ENCODE assay signal across 8 cellular contexts in genomic region chr7:102834999-102835398, GRCh38.
A peak's percentile ranks its signal among the peaks of the same experiment; 100 is the strongest.
DNase-seq lines count a peak whose midpoint lies in the region; ATAC-seq lines count a peak whose summit lies in the region.

No MANE protein-coding gene starts in this region.

- H3K9me3 Mint-ChIP-seq in activated naive CD4-positive, alpha-beta T cell treated with anti-CD3 and anti-CD28 coated beads, Interleukin-2, amount 10 ng/mL, durations not matched to agents 7 days and 5 days = no peaks in the 10 kb centered on the region
- H3K9me3 Mint-ChIP-seq in activated T-helper 1 cell treated with anti-CD3 and anti-CD28 coated beads, Interleukin-12 subunit alpha, Interleukin-12 subunit beta, Interleukin-2, Interleukin-4 antibody, amounts not matched to agents 30 ng/mL and 10 ng/mL and 1 ng/mL, durations not matched to agents 14 hours and 24 hours and 36 hours = no peaks in the 10 kb centered on the region
- no peaks in the 10 kb centered on the region for H3K9me3 Mint-ChIP-seq in CD4-positive, alpha-beta memory T cell

- peak overlapping the region; percentile 72 for H3K4me2 ChIP-seq in skeletal muscle satellite cell (ENCODE audit: low read length)

- peaks cover 4% of the 10 kb centered on the region for H3K27me3 Mint-ChIP-seq in activated naive CD4-positive, alpha-beta T cell treated with anti-CD3 and anti-CD28 coated beads, Interleukin-2, amount 10 ng/mL, durations not matched to agents 7 days and 5 days
- peaks cover 10% of the 10 kb centered on the region for H3K27me3 Mint-ChIP-seq in activated T-helper 1 cell treated with anti-CD3 and anti-CD28 coated beads, Interleukin-12 subunit alpha, Interleukin-12 subunit beta, Interleukin-2, Interleukin-4 antibody, amounts not matched to agents 30 ng/mL and 10 ng/mL and 1 ng/mL, durations not matched to agents 14 hours and 24 hours and 36 hours (ENCODE audit: insufficient read depth)
- H3K27me3 Mint-ChIP-seq in CD4-positive, alpha-beta memory T cell = no peaks in the 10 kb centered on the region

- no peak overlapping the region for H3K4me3 ChIP-seq in skeletal muscle satellite cell (ENCODE audit: low read length)
- no peak overlapping the region for H3K4me3 ChIP-seq in CD4-positive, alpha-beta memory T cell (ENCODE audit: low read length in 2 of 2)

- intact Hi-C loops in activated T-helper 1 cell treated with anti-CD3 and anti-CD28 coated beads, Interleukin-12 subunit alpha, Interleukin-12 subunit beta, Interleukin-2, Interleukin-4 antibody, amounts not matched to agents 30 ng/mL and 10 ng/mL and 1 ng/mL, durations not matched to agents 14 hours and 24 hours and 36 hours (cut with micrococcal nuclease) = loop anchor here (1.0 kb wide), 3 partner anchors 21 to 239 kb away; partner anchors contain the start of gene FBXL13
- intact Hi-C loops in CD4-positive, alpha-beta memory T cell (cut with micrococcal nuclease) = no loop called here

- CTCF ChIA-PET in activated naive CD4-positive, alpha-beta T cell treated with anti-CD3 and anti-CD28 coated beads, Interleukin-2, amount 10 ng/mL, durations not matched to agents 7 days and 5 days (lab: Charles Lee) = no interaction called here
- CTCF ChIA-PET in CD4-positive, alpha-beta memory T cell (lab: Charles Lee; ENCODE audit: partially characterized antibody) = no interaction called here

- no peak overlapping the region for H3K27ac Mint-ChIP-seq in activated naive CD4-positive, alpha-beta T cell treated with anti-CD3 and anti-CD28 coated beads, Interleukin-2, amount 10 ng/mL, durations not matched to agents 7 days and 5 days
- peak overlapping the region; percentile 41 for H3K27ac Mint-ChIP-seq in activated T-helper 1 cell treated with anti-CD3 and anti-CD28 coated beads, Interleukin-12 subunit alpha, Interleukin-12 subunit beta, Interleukin-2, Interleukin-4 antibody, amounts not matched to agents 30 ng/mL and 10 ng/mL and 1 ng/mL, durations not matched to agents 14 hours and 24 hours and 36 hours
- H3K27ac Mint-ChIP-seq in CD4-positive, alpha-beta memory T cell = no peak overlapping the region

- peak; percentile 92 for ATAC-seq in HG03103 (IDR thresholded peaks at IDR 0.05; ENCODE audit: low read depth, unreplicated experiment)

- H3K27ac ChIP-seq in CD4-positive, alpha-beta memory T cell (ENCODE audit: low read depth, low read length) = no peak overlapping the region

- H3K4me3 Mint-ChIP-seq in activated naive CD4-positive, alpha-beta T cell treated with anti-CD3 and anti-CD28 coated beads, Interleukin-2, amount 10 ng/mL, durations not matched to agents 7 days and 5 days = no peak overlapping the region
- H3K4me3 Mint-ChIP-seq in activated T-helper 1 cell treated with anti-CD3 and anti-CD28 coated beads, Interleukin-12 subunit alpha, Interleukin-12 subunit beta, Interleukin-2, Interleukin-4 antibody, amounts not matched to agents 30 ng/mL and 10 ng/mL and 1 ng/mL, durations not matched to agents 14 hours and 24 hours and 36 hours = no peak overlapping the region
- H3K4me3 Mint-ChIP-seq in CD4-positive, alpha-beta memory T cell = no peak overlapping the region

- H3K36me3 Mint-ChIP-seq in activated naive CD4-positive, alpha-beta T cell treated with anti-CD3 and anti-CD28 coated beads, Interleukin-2, amount 10 ng/mL, durations not matched to agents 7 days and 5 days = no peaks in the 10 kb centered on the region
- H3K36me3 Mint-ChIP-seq in activated T-helper 1 cell treated with anti-CD3 and anti-CD28 coated beads, Interleukin-12 subunit alpha, Interleukin-12 subunit beta, Interleukin-2, Interleukin-4 antibody, amounts not matched to agents 30 ng/mL and 10 ng/mL and 1 ng/mL, durations not matched to agents 14 hours and 24 hours and 36 hours (ENCODE audit: low read depth) = no peaks in the 10 kb centered on the region
- peaks cover 10 to 43% of the 10 kb centered on the region in 2 donors for H3K36me3 Mint-ChIP-seq in CD4-positive, alpha-beta memory T cell

- peaks cover 28% of the 10 kb centered on the region for H3K4me1 ChIP-seq in skeletal muscle satellite cell (ENCODE audit: control insufficient read depth, insufficient read depth, low read length)
- H3K4me1 ChIP-seq in CD4-positive, alpha-beta memory T cell (ENCODE audit: insufficient read depth, low read length) = no peaks in the 10 kb centered on the region

- peak overlapping the region; percentile 27 for H3K9ac ChIP-seq in skeletal muscle satellite cell (ENCODE audit: low read depth, low read length)

- H3K27me3 ChIP-seq in skeletal muscle satellite cell (ENCODE audit: control insufficient read depth, insufficient read depth, low read length) = no peaks in the 10 kb centered on the region
- H3K27me3 ChIP-seq in CD4-positive, alpha-beta memory T cell (ENCODE audit: insufficient read depth, low read length) = no peaks in the 10 kb centered on the region

- no peaks in the 10 kb centered on the region for H3K9me3 ChIP-seq in skeletal muscle satellite cell (replicated peaks; ENCODE audit: low read length)
- no peaks in the 10 kb centered on the region for H3K9me3 ChIP-seq in CD4-positive, alpha-beta memory T cell (ENCODE audit: control insufficient read depth in 1 of 2, low read length in 2 of 2)

- H3K4me1 Mint-ChIP-seq in activated naive CD4-positive, alpha-beta T cell treated with anti-CD3 and anti-CD28 coated beads, Interleukin-2, amount 10 ng/mL, durations not matched to agents 7 days and 5 days = peaks cover 7% of the 10 kb centered on the region
- H3K4me1 Mint-ChIP-seq in activated T-helper 1 cell treated with anti-CD3 and anti-CD28 coated beads, Interleukin-12 subunit alpha, Interleukin-12 subunit beta, Interleukin-2, Interleukin-4 antibody, amounts not matched to agents 30 ng/mL and 10 ng/mL and 1 ng/mL, durations not matched to agents 14 hours and 24 hours and 36 hours (ENCODE audit: low read depth) = peaks cover 11% of the 10 kb centered on the region
- peaks cover 0 to 2% (median under 1%) of the 10 kb centered on the region in 4 donors for H3K4me1 Mint-ChIP-seq in CD4-positive, alpha-beta memory T cell

- no peaks in the 10 kb centered on the region for H3K36me3 ChIP-seq in skeletal muscle satellite cell (ENCODE audit: insufficient read depth, low read length)
- H3K36me3 ChIP-seq in CD4-positive, alpha-beta memory T cell (ENCODE audit: insufficient read depth, low read length) = no peaks in the 10 kb centered on the region

- POLR2A ChIA-PET in CD4-positive, alpha-beta memory T cell (lab: Charles Lee; ENCODE audit: partially characterized antibody) = no interaction called here

- peak; percentile 27 for DNase-seq in activated naive CD4-positive, alpha-beta T cell treated with anti-CD3 and anti-CD28 coated beads, Interleukin-2, amount 10 ng/mL, durations not matched to agents 7 days and 5 days
- DNase-seq in activated naive CD4-positive, alpha-beta T cell treated with Interleukin-2 at 50 U/mL for 16 hours = no peak
- peak; percentile 5 for DNase-seq in activated T-helper 1 cell treated with anti-CD3 and anti-CD28 coated beads, Interleukin-12 subunit alpha, Interleukin-12 subunit beta, Interleukin-2, Interleukin-4 antibody, amounts not matched to agents 30 ng/mL and 10 ng/mL and 1 ng/mL, durations not matched to agents 14 hours and 24 hours and 36 hours (ENCODE audit: low spot score)
- DNase-seq in midbrain (lab: John Stamatoyannopoulos, UW) = no peak
- DNase-seq in ecto neural progenitor cell (ENCODE audit: low spot score) = no peak
- no peak for DNase-seq in CD4-positive, alpha-beta memory T cell

Comparison
In these comparisons a context has a peak if more than half of its experiments do, and no peak if none do; other contexts are left out.
1. DNase-seq: peak in activated naive CD4-positive, alpha-beta T cell treated with anti-CD3 and anti-CD28 coated beads, Interleukin-2, amount 10 ng/mL, durations not matched to agents 7 days and 5 days (single experiment) and activated T-helper 1 cell treated with anti-CD3 and anti-CD28 coated beads, Interleukin-12 subunit alpha, Interleukin-12 subunit beta, Interleukin-2, Interleukin-4 antibody, amounts not matched to agents 30 ng/mL and 10 ng/mL and 1 ng/mL, durations not matched to agents 14 hours and 24 hours and 36 hours (single experiment); none in activated naive CD4-positive, alpha-beta T cell treated with Interleukin-2 at 50 U/mL for 16 hours (single experiment), midbrain (single experiment), ecto neural progenitor cell (single experiment) and CD4-positive, alpha-beta memory T cell (0 of 5).